1 cellular context compared by ENCODE assay signal in genomic region chr3:66098436-66098835, GRCh38.
TF ChIP-seq lines count a peak whose summit lies in the region.

No MANE protein-coding gene starts in this region.

TF ChIP-seq in H1, 55 proteins besides CTCF, POLR2A, EP300 and RAD21:
- no peak for TF ChIP-seq YY1 (IDR thresholded peaks at IDR 0.05; ENCODE audit: low read depth, low read length)
- no peak for TF ChIP-seq SRF (IDR thresholded peaks at IDR 0.05; ENCODE audit: low read depth, low read length)
- TF ChIP-seq GTF2F1 (IDR thresholded peaks at IDR 0.05; ENCODE audit: borderline replicate concordance, low read depth, low read length): no peak
- TF ChIP-seq TAF7 (optimal IDR thresholded peaks at IDR 0.05; ENCODE audit: borderline replicate concordance, low read depth, low read length): no peak
- TF ChIP-seq BCL11A (IDR thresholded peaks at IDR 0.05; ENCODE audit: low read depth in 2 of 2, low read length in 2 of 2): no peak
- no peak for TF ChIP-seq SAP30 (IDR thresholded peaks at IDR 0.05; ENCODE audit: insufficient read depth, insufficient replicate concordance, low read length)
- no peak for TF ChIP-seq TBP (IDR thresholded peaks at IDR 0.05; ENCODE audit: low read depth, low read length)
- no peak for TF ChIP-seq E2F6 (IDR thresholded peaks at IDR 0.05)
- TF ChIP-seq HDAC6 (IDR thresholded peaks at IDR 0.05; ENCODE audit: low read depth, low read length): no peak
- TF ChIP-seq SIN3A (conservative IDR thresholded peaks at IDR 0.05 in 1 of 2, IDR thresholded peaks at IDR 0.05 in 1 of 2; ENCODE audit: low read depth in 1 of 2, low read length in 2 of 2): no peak
- TF ChIP-seq ASH2L (IDR thresholded peaks at IDR 0.05; ENCODE audit: low read length): no peak
- TF ChIP-seq CHD1 (IDR thresholded peaks at IDR 0.05; ENCODE audit: low read depth, low read length): no peak
- no peak for TF ChIP-seq SIX5 (IDR thresholded peaks at IDR 0.05; ENCODE audit: low read depth, low read length)
- TF ChIP-seq CTBP2 (IDR thresholded peaks at IDR 0.05; ENCODE audit: borderline replicate concordance, insufficient read depth, insufficient read length, low read length): no peak
- no peak for TF ChIP-seq SP1 (IDR thresholded peaks at IDR 0.05; ENCODE audit: low read depth, low read length)
- no peak for TF ChIP-seq EZH2 (IDR thresholded peaks at IDR 0.05; ENCODE audit: low read depth, low read length, severe bottlenecking)
TF ChIP-seq in H1: peak in this region for 0.
